Comparison of ENCODE assay signal across 8 cellular contexts in the genomic region with DNA sequence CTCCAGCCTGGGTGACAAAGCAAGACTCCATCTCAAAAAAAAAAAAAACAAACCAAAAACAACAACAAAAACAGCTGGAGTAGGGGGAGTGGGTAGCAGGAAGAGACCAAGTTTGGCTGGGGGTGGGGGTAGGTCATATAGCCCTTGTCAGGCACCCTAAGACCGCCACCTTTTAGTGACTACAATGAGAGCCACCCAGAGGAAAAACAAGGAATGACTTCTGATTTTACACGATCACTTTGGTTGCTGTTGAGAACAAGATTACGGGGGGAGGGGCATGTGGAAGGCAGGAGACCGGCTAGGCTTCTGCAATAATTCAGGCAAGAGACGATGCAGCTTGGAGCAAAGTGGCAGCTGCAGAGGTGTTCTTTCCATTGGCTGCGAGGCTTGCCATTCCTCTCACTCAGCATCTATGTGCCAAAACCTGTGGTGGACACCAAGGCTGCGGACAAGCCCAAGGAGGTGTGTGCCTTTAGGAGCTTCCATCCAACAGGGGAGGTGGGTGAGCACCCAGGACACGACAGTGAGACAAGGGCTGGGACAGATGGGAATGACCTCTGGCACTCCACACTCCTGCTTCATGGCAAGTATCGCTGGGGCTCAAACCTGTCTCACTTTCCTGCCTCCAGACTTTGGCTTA.
DNase-seq lines count a peak whose midpoint lies in the region; ATAC-seq and TF ChIP-seq lines count a peak whose summit lies in the region.

No MANE protein-coding gene starts in this region.

- in situ Hi-C loops in brain microvascular endothelial cell (cut with HindIII; ENCODE audit: low pct_ligation_motif_present, low sequenced_read_pairs) = no loop called here

- no peaks in the 10 kb centered on the region for H3K9me3 Mint-ChIP-seq in nephron progenitor cell

- no peak overlapping the region for H3K4me3 ChIP-seq in brain microvascular endothelial cell (ENCODE audit: low read depth, low read length)

- peaks cover 3% of the 10 kb centered on the region for H3K27me3 Mint-ChIP-seq in nephron progenitor cell (ENCODE audit: low read depth, poor library complexity)

- H3K27me3 ChIP-seq in brain microvascular endothelial cell (replicated peaks) = no peaks in the 10 kb centered on the region

- H3K27ac ChIP-seq in brain microvascular endothelial cell = no peak overlapping the region

- peak overlapping the region; percentile 69 for H3K27ac Mint-ChIP-seq in nephron progenitor cell

- no peak for ATAC-seq in HG03139 (IDR thresholded peaks at IDR 0.05; ENCODE audit: unreplicated experiment)
- no peak for ATAC-seq in GM18867 (IDR thresholded peaks at IDR 0.05; ENCODE audit: unreplicated experiment)

- H3K36me3 Mint-ChIP-seq in nephron progenitor cell (ENCODE audit: low read depth) = peaks cover 18% of the 10 kb centered on the region

- H3K36me3 ChIP-seq in brain microvascular endothelial cell (replicated peaks) = peaks cover 16% of the 10 kb centered on the region

- DNase-seq in NCI-H524 (lab: John Stamatoyannopoulos, UW) (peak; percentile 35 to 67), NCI-H524 treated with DMSO at 0.1 percent for 48 hours (lab: John Stamatoyannopoulos, UW) (no peak), NCI-H446 (lab: John Stamatoyannopoulos, UW) (peak; percentile 18 to 39), brain microvascular endothelial cell (peak; percentile 32), nephron progenitor cell (no peak), NCI-H2107 treated with DMSO at 0.1 percent for 48 hours (lab: John Stamatoyannopoulos, UW; ENCODE audit: unreplicated experiment) (no peak)

- TF ChIP-seq CTCF in brain microvascular endothelial cell (IDR thresholded peaks at IDR 0.05; ENCODE audit: low read depth, low read length, missing control alignments) (peak; percentile 53), nephron progenitor cell (IDR thresholded peaks at IDR 0.05) (peak; percentile 8)

- peak overlapping the region; percentile 91 for H3K4me3 Mint-ChIP-seq in nephron progenitor cell

- peaks cover 77% of the 10 kb centered on the region for H3K4me1 Mint-ChIP-seq in nephron progenitor cell

Comparison
In these comparisons a context has a peak if more than half of its experiments do, and no peak if none do; other contexts are left out.
1. DNase-seq: peak in NCI-H524 (2 of 2), NCI-H446 (2 of 2) and brain microvascular endothelial cell (single experiment); none in NCI-H524 treated with DMSO at 0.1 percent for 48 hours (single experiment), nephron progenitor cell (single experiment) and NCI-H2107 treated with DMSO at 0.1 percent for 48 hours (single experiment).